In genomic region chr3:14574183-14574582, GRCh38 we compare ENCODE assay signal across 2 cellular contexts.
TF ChIP-seq lines count a peak whose summit lies in the region.

No MANE protein-coding gene starts in this region.

TF ChIP-seq in GM23338, 12 proteins besides CTCF, POLR2A, EP300 and RAD21:
- no peak for TF ChIP-seq REST (IDR thresholded peaks at IDR 0.05; ENCODE audit: unreplicated experiment)
- TF ChIP-seq, protein P1, sequence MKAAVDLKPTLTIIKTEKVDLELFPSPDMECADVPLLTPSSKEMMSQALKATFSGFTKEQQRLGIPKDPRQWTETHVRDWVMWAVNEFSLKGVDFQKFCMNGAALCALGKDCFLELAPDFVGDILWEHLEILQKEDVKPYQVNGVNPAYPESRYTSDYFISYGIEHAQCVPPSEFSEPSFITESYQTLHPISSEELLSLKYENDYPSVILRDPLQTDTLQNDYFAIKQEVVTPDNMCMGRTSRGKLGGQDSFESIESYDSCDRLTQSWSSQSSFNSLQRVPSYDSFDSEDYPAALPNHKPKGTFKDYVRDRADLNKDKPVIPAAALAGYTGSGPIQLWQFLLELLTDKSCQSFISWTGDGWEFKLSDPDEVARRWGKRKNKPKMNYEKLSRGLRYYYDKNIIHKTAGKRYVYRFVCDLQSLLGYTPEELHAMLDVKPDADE (IDR thresholded peaks at IDR 0.05): no peak
- TF ChIP-seq CREB1 (CRISPR knock-in tag; IDR thresholded peaks at IDR 0.05; ENCODE audit: low read depth): no peak
- no peak for TF ChIP-seq EZH2 (IDR thresholded peaks at IDR 0.05; ENCODE audit: low read depth, unreplicated experiment)
- no peak for TF ChIP-seq NANOG (IDR thresholded peaks at IDR 0.05; ENCODE audit: borderline replicate concordance)
- no peak for TF ChIP-seq POLR2AphosphoS5 (IDR thresholded peaks at IDR 0.05; ENCODE audit: low read depth)
- TF ChIP-seq EZH2phosphoT487 (IDR thresholded peaks at IDR 0.05; ENCODE audit: unreplicated experiment): no peak
- TF ChIP-seq ZNF114 (CRISPR knock-in tag; IDR thresholded peaks at IDR 0.05): no peak
- no peak for TF ChIP-seq ZNF462 (CRISPR knock-in tag; IDR thresholded peaks at IDR 0.05)
- no peak for TF ChIP-seq JUNB (IDR thresholded peaks at IDR 0.05; ENCODE audit: unreplicated experiment)

TF ChIP-seq in H1, 55 proteins besides CTCF, POLR2A, EP300 and RAD21:
- TF ChIP-seq CREB1 (IDR thresholded peaks at IDR 0.05): no peak
- no peak for TF ChIP-seq CEBPB (IDR thresholded peaks at IDR 0.05; ENCODE audit: low read depth, low read length)
- TF ChIP-seq, protein P2, sequence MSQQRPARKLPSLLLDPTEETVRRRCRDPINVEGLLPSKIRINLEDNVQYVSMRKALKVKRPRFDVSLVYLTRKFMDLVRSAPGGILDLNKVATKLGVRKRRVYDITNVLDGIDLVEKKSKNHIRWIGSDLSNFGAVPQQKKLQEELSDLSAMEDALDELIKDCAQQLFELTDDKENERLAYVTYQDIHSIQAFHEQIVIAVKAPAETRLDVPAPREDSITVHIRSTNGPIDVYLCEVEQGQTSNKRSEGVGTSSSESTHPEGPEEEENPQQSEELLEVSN (IDR thresholded peaks at IDR 0.05): peak; percentile 45; the same call in 1 of the 2 replicates
- no peak for TF ChIP-seq HDAC6 (IDR thresholded peaks at IDR 0.05; ENCODE audit: low read depth, low read length)
- TF ChIP-seq NANOG (IDR thresholded peaks at IDR 0.05; ENCODE audit: insufficient read depth, low read depth, low read length, poor library complexity, severe bottlenecking): no peak
- 0 out of 2 replicates have a peak, but pooled peaks have one; percentile 13 for TF ChIP-seq MAX (IDR thresholded peaks at IDR 0.05)
- no peak for TF ChIP-seq RXRA (IDR thresholded peaks at IDR 0.05; ENCODE audit: insufficient read depth, low read depth, low read length)
